In the genomic region with DNA sequence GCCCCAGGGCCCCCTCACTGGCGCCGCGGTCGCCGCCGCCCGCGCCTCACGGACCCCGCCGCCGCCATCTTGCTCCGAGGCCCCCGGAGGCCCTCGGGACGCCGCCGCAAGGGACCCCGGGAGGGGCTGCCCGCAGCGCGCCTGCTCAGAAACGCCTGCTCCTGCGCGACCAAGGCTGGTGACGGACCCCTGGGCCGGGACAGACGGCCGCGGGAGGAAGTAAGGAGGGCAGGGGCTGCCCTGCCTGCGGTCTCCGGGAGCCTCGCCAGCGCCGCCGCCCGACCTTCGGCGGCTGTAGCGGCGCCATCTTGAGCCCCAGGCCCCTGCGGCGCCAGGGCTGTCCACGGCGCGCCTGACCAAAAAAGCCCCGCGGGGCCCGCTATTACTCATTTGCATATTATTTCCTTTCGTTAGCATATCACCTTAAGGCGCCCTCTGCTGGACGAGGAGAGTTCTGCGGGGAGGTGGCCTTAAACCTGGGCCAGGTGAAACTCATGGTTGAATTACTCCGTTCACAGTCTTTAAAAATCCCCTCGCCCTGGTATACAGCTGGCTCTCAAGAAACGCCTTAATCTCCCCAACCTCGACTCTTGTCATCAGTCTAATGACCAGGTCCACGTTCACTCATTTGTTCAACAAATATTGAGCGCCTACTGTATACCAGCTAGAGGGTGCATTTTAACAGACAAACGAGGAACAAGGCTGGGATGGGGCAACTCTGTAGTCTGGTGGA, we compare ENCODE assay signal across 8 cellular contexts. TPM values are rescaled to one million over a fixed set of nuclear protein-coding genes. Genes with fewer than 3 reads are reported as not detected.
DNase-seq lines count a peak whose midpoint lies in the region; ATAC-seq and TF ChIP-seq lines count a peak whose summit lies in the region.

A gene with protein sequence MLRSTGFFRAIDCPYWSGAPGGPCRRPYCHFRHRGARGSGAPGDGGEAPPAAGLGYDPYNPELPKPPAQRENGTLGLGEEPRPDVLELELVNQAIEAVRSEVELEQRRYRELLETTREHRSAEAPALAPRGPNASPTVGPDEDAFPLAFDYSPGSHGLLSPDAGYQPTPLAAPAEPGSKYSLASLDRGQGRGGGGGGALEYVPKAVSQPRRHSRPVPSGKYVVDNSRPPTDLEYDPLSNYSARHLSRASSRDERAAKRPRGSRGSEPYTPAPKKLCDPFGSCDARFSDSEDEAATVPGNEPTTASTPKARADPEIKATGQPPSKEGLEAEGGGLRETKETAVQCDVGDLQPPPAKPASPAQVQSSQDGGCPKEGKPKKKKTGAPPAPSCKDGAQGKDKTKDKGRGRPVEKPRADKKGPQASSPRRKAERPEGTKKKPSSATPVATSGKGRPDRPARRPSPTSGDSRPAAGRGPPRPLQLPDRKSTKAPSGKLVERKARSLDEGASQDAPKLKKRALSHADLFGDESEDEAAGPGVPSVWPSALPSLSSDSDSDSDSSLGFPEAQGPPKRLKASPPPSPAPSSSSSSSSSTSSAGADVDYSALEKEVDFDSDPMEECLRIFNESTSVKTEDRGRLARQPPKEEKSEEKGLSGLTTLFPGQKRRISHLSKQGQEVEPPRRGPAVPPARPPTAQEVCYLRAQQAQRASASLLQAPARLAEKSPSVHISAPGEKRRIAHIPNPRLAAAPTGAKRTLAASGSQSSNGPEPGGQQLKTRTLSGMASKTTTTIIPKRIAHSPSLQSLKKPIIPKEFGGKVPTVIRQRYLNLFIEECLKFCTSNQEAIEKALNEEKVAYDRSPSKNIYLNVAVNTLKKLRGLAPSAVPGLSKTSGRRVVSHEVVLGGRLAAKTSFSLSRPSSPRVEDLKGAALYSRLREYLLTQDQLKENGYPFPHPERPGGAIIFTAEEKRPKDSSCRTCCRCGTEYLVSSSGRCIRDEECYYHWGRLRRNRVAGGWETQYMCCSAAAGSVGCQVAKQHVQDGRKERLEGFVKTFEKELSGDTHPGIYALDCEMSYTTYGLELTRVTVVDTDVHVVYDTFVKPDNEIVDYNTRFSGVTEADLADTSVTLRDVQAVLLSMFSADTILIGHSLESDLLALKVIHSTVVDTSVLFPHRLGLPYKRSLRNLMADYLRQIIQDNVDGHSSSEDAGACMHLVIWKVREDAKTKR (minus strand): TSS at position 85 of the 733 bp plus-strand sequence. CDS start 125 bp downstream, outside the sequence.

- H3K79me2 ChIP-seq in OCI-LY3 (ENCODE audit: low read length) = peaks cover 70% of the 10 kb centered on the region

- TF ChIP-seq CTCF in OCI-LY3 (IDR thresholded peaks at IDR 0.05; ENCODE audit: low read depth, low read length) (peak; percentile 96), epithelial cell of esophagus (IDR thresholded peaks at IDR 0.05; ENCODE audit: insufficient read depth, low read depth, low read length, missing control alignments) (peak; percentile 88), mucosa of descending colon (IDR thresholded peaks at IDR 0.05) (peak; percentile 95)

- H3K4me2 ChIP-seq in OCI-LY3 (ENCODE audit: low read length) = peak within 1 kb of the TSS; percentile 99

- H3K4me3 ChIP-seq in OCI-LY3 (ENCODE audit: low read length) (peak within 1 kb of the TSS; percentile 99), epithelial cell of esophagus (ENCODE audit: low read length) (peak within 1 kb of the TSS; percentile 89), mucosa of descending colon (peak within 1 kb of the TSS; percentile 100)

- H3K9ac ChIP-seq in OCI-LY3 (ENCODE audit: low read length) = peak within 1 kb of the TSS; percentile 81

- peak within 1 kb of the TSS; percentile 87 for H3K27ac ChIP-seq in OCI-LY3 (ENCODE audit: low read length)

- intact Hi-C loops in mucosa of descending colon (cut with DNase I, micrococcal nuclease) = no loop called here

- peak; percentile 85 for DNase-seq in DMS 273 treated with DMSO at 0.1 percent for 48 hours (lab: John Stamatoyannopoulos, UW)
- peak; percentile 95 for DNase-seq in HuH-7.5 (ENCODE audit: low spot score)
- DNase-seq in activated CD8-positive, alpha-beta memory T cell treated with anti-CD3 and anti-CD28 coated beads, Interleukin-2, amount 50 U/mL, for 48 hours = peak; percentile 99
- peak; percentile 93 for DNase-seq in epithelial cell of esophagus (ENCODE audit: low read depth)
- DNase-seq in mucosa of descending colon = peak; percentile 95 to 99 (median 99)
- DNase-seq in stimulated activated CD8-positive, alpha-beta memory T cell treated with anti-CD3 and anti-CD28 coated beads, Interleukin-4, amount 100 ng/mL, for 24 hours (ENCODE audit: low read depth) = peak; percentile 93

- H2AFZ ChIP-seq in OCI-LY3 (ENCODE audit: low read depth, low read length) = no peak within 1 kb of the TSS

- H3K4me1 ChIP-seq in OCI-LY3 (ENCODE audit: low read length) = peaks cover 27% of the 10 kb centered on the region
- peaks cover 55% of the 10 kb centered on the region for H3K4me1 ChIP-seq in mucosa of descending colon (ENCODE audit: low read depth)

- ATAC-seq in GM21515 (IDR thresholded peaks at IDR 0.05; ENCODE audit: unreplicated experiment) (peak; percentile 50), mucosa of descending colon (peak; percentile 89)

- H4K20me1 ChIP-seq in OCI-LY3 (ENCODE audit: insufficient read depth, low read length) = peaks cover 44% of the 10 kb centered on the region

- H3K27me3 ChIP-seq in OCI-LY3 (ENCODE audit: low read depth, low read length) = no peaks in the 10 kb centered on the region

- H3K9me3 ChIP-seq in OCI-LY3 (ENCODE audit: insufficient read depth, low read length) (no peaks in the 10 kb centered on the region), mucosa of descending colon (no peaks in the 10 kb centered on the region)

- no peaks in the 10 kb centered on the region for H3K36me3 ChIP-seq in OCI-LY3 (replicated peaks; ENCODE audit: low read depth, low read length)
- no peaks in the 10 kb centered on the region for H3K36me3 ChIP-seq in mucosa of descending colon (ENCODE audit: low read depth)

RNA-seq across cellular contexts. Expression of the gene that starts here (rescaled TPM):
- 10 to 100 TPM; 45.4 to 54.3 (median 50.2) TPM for total RNA-seq in mucosa of descending colon

Comparison
In these comparisons a context has a peak if more than half of its experiments do, and no peak if none do; other contexts are left out.
1. Peak in every context shown above with its lines: DNase-seq, ATAC-seq, H3K4me3 ChIP-seq and H3K27ac ChIP-seq.